ENCODE assay signal across 2 cellular contexts in genomic region chr1:182601926-182602325, GRCh38.
A peak's percentile ranks its signal among the peaks of the same experiment; 100 is the strongest.
TF ChIP-seq lines count a peak whose summit lies in the region.

No MANE protein-coding gene starts in this region.

TF ChIP-seq in GM23338, 12 proteins besides CTCF, POLR2A, EP300 and RAD21:
- no peak for TF ChIP-seq ETS1 (IDR thresholded peaks at IDR 0.05)
- peak; percentile 24; the same call in 1 of the 2 replicates for TF ChIP-seq ZNF462 (CRISPR knock-in tag; IDR thresholded peaks at IDR 0.05)
- no peak for TF ChIP-seq CREB1 (CRISPR knock-in tag; IDR thresholded peaks at IDR 0.05; ENCODE audit: low read depth)
- TF ChIP-seq NANOG (IDR thresholded peaks at IDR 0.05; ENCODE audit: borderline replicate concordance): no peak
TF ChIP-seq in GM23338: peak in this region for 1.

TF ChIP-seq in WTC11, 78 proteins besides CTCF, POLR2A, EP300 and RAD21 (continued from another document):
- TF ChIP-seq CDX4 (CRISPR knock-in tag; IDR thresholded peaks at IDR 0.05; ENCODE audit: borderline replicate concordance): no peak
